In the genomic region with DNA sequence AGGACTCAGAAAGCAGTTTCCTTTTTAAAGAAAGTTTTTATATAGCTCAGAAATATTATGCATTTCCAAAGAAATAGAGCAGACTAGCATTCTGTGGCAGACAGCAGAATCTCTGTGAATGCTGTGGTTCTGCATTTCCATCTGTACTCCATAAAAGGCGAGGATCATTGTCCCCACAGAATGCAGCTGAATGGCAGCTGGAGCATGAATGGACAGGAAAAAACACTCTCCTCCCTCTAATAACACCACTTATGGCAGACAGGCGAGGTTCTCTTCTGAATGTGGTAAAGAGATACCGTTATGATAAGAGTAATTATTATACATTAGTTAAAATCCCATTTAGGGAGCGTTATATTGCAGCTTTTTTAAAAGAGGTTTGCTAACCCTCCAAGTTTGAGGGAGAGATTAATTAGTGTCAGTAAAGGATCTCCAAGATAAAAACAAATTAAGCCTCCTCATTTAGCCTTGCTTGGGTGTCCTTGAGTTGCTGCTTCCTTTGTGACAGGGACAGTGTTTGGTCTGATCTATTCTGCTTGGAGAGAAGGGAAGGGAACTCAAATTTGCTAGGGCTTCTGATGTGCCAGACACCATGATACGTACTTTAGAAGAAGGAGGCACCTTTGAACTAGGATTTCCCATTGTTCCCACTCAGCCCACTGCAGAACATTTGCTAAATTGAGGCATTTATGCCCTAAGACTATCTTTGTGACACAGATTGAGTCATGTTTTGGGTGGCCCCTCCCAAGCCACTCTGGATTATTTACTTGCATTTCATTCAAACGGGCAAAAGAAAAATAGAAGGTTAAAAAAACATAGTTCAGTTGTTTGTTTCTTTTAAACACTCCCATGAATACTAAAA, we compare ENCODE assay signal across 12 cellular contexts.
DNase-seq lines count a peak whose midpoint lies in the region; ATAC-seq lines count a peak whose summit lies in the region.
"Had no signal": no experiment of that assay in that cellular context is flagged by ENCODE, and none has a peak within 500 bp of the region (broad histone marks: within the 10 kb centered on the region; RNA-seq: fewer than 3 reads in every experiment).

No MANE protein-coding gene starts in this region.

- no peaks in the 10 kb centered on the region for H3K36me3 ChIP-seq in ACC112 (ENCODE audit: insufficient read depth, low read length)
- H3K36me3 ChIP-seq: neutrophil had no signal

- no peaks in the 10 kb centered on the region for H3K27me3 ChIP-seq in ACC112 (ENCODE audit: insufficient read depth, low read length)
- H3K27me3 ChIP-seq: neutrophil had no signal

- peak overlapping the region; percentile 1 for H2AFZ ChIP-seq in ACC112 (ENCODE audit: low read length, unreplicated experiment)

- no peaks in the 10 kb centered on the region for H3K79me2 ChIP-seq in ACC112 (ENCODE audit: control insufficient read depth, insufficient read depth, low read length, unreplicated experiment)

- no peak overlapping the region for H3K4me3 ChIP-seq in ACC112 (ENCODE audit: low read depth, low read length)

- H3K27ac ChIP-seq in ACC112 (ENCODE audit: low read depth, low read length), result no peak overlapping the region
- H3K27ac ChIP-seq: neutrophil had no signal

- peaks cover 10% of the 10 kb centered on the region for H3K4me1 ChIP-seq in ACC112 (ENCODE audit: control insufficient read depth, insufficient read depth, low read length, unreplicated experiment)

- DNase-seq in NCI-H146 treated with DMSO at 0.1 percent for 48 hours (lab: John Stamatoyannopoulos, UW; ENCODE audit: unreplicated experiment) (peak; percentile 92), SHP77 treated with DMSO at 0.1 percent for 48 hours (lab: John Stamatoyannopoulos, UW) (peak; percentile 60), lung microvascular endothelial cell (ENCODE audit: low read depth in 2 of 2) (peak; percentile 15 to 25), NCI-H1048 (lab: John Stamatoyannopoulos, UW) (no peak), NAMALWA (ENCODE audit: low spot score) (no peak)
- DNase-seq in activated CD4-positive, alpha-beta T cell treated with anti-CD3 and anti-CD28 coated beads for 48 hours, result no peak
- DNase-seq: ACHN, DMS79, kidney had no signal

- ATAC-seq in GM18909 (IDR thresholded peaks at IDR 0.05; ENCODE audit: poor library complexity, unreplicated experiment), result no peak

Comparison
In these comparisons a context has a peak if more than half of its experiments do, and no peak if none do; other contexts are left out.
1. DNase-seq: peak in NCI-H146 treated with DMSO at 0.1 percent for 48 hours (single experiment), SHP77 treated with DMSO at 0.1 percent for 48 hours (single experiment) and lung microvascular endothelial cell (2 of 2); none in activated CD4-positive, alpha-beta T cell treated with anti-CD3 and anti-CD28 coated beads for 48 hours (single experiment), NCI-H1048 (single experiment) and NAMALWA (single experiment).